In the genomic region with DNA sequence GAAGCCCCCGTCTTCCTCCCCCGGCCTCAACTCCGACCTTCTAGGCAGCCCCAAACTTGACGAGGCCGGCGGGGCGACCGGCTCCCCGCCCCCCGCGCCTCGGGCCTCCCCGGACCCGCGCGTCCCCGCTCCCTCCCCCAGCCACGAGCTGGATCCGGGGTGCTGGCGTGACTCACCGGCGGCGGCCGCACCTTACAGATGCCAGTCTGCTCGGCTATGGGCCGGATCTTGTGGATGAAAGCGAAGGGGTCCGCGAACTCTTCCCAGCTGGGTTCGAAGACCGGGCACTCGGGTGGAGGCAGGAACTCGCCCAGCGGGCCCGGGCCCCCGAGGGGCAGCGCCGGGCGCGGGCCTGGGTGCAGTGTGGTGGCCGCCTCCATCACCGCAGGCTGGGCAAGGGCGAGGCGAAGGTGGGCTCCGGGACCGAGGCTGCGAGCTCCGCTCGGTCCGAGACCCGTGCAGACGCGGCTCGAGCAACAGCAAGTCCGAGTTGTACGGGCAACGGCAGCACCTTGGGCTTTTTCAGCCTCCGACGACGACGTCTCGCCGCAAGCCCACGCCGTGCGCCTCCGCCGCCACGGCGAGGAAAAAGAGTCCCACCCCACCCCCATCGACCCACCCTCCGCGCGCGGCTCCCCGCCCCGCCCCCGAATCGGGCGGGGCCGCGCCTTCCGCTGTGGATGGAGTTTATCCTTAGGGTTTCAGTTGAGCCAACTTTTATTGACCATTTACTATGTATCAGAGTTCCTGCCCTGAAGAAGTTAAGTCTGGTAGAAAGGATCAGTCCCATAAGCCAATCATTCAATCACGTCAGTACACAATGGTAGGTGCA, we compare ENCODE assay signal across 1 cellular context.
TF ChIP-seq lines count a peak whose summit lies in the region.

A gene (minus strand): TSS at position 496 of the 832 bp plus-strand sequence. CDS start 116 bp downstream, at position 380.

TF ChIP-seq in K562, 482 proteins besides CTCF, POLR2A, EP300 and RAD21 (continued from another document and continues in another):
- TF ChIP-seq, protein P1, sequence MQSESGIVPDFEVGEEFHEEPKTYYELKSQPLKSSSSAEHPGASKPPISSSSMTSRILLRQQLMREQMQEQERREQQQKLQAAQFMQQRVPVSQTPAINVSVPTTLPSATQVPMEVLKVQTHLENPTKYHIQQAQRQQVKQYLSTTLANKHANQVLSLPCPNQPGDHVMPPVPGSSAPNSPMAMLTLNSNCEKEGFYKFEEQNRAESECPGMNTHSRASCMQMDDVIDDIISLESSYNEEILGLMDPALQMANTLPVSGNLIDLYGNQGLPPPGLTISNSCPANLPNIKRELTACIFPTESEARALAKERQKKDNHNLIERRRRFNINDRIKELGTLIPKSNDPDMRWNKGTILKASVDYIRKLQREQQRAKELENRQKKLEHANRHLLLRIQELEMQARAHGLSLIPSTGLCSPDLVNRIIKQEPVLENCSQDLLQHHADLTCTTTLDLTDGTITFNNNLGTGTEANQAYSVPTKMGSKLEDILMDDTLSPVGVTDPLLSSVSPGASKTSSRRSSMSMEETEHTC (IDR thresholded peaks at IDR 0.05) = no peak
- no peak for TF ChIP-seq COPS2 (conservative IDR thresholded peaks at IDR 0.05)
- no peak for TF ChIP-seq PHB2 (IDR thresholded peaks at IDR 0.05; ENCODE audit: low read depth)
- TF ChIP-seq XRCC3 (IDR thresholded peaks at IDR 0.05) = no peak
- TF ChIP-seq ZNF785 (CRISPR knock-in tag; IDR thresholded peaks at IDR 0.05) = no peak
- TF ChIP-seq NCOA6 (IDR thresholded peaks at IDR 0.05) = peak; percentile 70
- TF ChIP-seq, protein P2, sequence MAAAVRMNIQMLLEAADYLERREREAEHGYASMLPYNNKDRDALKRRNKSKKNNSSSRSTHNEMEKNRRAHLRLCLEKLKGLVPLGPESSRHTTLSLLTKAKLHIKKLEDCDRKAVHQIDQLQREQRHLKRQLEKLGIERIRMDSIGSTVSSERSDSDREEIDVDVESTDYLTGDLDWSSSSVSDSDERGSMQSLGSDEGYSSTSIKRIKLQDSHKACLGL (CRISPR knock-in tag; IDR thresholded peaks at IDR 0.05; ENCODE audit: borderline replicate concordance, poor library complexity, severe bottlenecking) = peak; percentile 25
- no peak for TF ChIP-seq MAFK (IDR thresholded peaks at IDR 0.05; ENCODE audit: low read length)
- TF ChIP-seq, protein P3, sequence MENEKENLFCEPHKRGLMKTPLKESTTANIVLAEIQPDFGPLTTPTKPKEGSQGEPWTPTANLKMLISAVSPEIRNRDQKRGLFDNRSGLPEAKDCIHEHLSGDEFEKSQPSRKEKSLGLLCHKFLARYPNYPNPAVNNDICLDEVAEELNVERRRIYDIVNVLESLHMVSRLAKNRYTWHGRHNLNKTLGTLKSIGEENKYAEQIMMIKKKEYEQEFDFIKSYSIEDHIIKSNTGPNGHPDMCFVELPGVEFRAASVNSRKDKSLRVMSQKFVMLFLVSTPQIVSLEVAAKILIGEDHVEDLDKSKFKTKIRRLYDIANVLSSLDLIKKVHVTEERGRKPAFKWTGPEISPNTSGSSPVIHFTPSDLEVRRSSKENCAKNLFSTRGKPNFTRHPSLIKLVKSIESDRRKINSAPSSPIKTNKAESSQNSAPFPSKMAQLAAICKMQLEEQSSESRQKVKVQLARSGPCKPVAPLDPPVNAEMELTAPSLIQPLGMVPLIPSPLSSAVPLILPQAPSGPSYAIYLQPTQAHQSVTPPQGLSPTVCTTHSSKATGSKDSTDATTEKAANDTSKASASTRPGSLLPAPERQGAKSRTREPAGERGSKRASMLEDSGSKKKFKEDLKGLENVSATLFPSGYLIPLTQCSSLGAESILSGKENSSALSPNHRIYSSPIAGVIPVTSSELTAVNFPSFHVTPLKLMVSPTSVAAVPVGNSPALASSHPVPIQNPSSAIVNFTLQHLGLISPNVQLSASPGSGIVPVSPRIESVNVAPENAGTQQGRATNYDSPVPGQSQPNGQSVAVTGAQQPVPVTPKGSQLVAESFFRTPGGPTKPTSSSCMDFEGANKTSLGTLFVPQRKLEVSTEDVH (IDR thresholded peaks at IDR 0.05; ENCODE audit: low read depth, partially characterized antibody) = no peak
- TF ChIP-seq EWSR1 (IDR thresholded peaks at IDR 0.05; ENCODE audit: borderline replicate concordance, low read depth, partially characterized antibody) = no peak
- no peak for TF ChIP-seq MAFG (tag; conservative IDR thresholded peaks at IDR 0.05)
- TF ChIP-seq, protein P4, sequence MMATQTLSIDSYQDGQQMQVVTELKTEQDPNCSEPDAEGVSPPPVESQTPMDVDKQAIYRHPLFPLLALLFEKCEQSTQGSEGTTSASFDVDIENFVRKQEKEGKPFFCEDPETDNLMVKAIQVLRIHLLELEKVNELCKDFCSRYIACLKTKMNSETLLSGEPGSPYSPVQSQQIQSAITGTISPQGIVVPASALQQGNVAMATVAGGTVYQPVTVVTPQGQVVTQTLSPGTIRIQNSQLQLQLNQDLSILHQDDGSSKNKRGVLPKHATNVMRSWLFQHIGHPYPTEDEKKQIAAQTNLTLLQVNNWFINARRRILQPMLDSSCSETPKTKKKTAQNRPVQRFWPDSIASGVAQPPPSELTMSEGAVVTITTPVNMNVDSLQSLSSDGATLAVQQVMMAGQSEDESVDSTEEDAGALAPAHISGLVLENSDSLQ (IDR thresholded peaks at IDR 0.05) = no peak
- no peak for TF ChIP-seq ETS2 (tag; IDR thresholded peaks at IDR 0.05; ENCODE audit: borderline replicate concordance, poor library complexity, severe bottlenecking)
- no peak for TF ChIP-seq ZNF324 (CRISPR knock-in tag; IDR thresholded peaks at IDR 0.05)
- TF ChIP-seq, protein P5, sequence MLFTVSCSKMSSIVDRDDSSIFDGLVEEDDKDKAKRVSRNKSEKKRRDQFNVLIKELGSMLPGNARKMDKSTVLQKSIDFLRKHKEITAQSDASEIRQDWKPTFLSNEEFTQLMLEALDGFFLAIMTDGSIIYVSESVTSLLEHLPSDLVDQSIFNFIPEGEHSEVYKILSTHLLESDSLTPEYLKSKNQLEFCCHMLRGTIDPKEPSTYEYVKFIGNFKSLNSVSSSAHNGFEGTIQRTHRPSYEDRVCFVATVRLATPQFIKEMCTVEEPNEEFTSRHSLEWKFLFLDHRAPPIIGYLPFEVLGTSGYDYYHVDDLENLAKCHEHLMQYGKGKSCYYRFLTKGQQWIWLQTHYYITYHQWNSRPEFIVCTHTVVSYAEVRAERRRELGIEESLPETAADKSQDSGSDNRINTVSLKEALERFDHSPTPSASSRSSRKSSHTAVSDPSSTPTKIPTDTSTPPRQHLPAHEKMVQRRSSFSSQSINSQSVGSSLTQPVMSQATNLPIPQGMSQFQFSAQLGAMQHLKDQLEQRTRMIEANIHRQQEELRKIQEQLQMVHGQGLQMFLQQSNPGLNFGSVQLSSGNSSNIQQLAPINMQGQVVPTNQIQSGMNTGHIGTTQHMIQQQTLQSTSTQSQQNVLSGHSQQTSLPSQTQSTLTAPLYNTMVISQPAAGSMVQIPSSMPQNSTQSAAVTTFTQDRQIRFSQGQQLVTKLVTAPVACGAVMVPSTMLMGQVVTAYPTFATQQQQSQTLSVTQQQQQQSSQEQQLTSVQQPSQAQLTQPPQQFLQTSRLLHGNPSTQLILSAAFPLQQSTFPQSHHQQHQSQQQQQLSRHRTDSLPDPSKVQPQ (CRISPR knock-in tag; IDR thresholded peaks at IDR 0.05; ENCODE audit: borderline replicate concordance) = no peak
- TF ChIP-seq, protein P6, sequence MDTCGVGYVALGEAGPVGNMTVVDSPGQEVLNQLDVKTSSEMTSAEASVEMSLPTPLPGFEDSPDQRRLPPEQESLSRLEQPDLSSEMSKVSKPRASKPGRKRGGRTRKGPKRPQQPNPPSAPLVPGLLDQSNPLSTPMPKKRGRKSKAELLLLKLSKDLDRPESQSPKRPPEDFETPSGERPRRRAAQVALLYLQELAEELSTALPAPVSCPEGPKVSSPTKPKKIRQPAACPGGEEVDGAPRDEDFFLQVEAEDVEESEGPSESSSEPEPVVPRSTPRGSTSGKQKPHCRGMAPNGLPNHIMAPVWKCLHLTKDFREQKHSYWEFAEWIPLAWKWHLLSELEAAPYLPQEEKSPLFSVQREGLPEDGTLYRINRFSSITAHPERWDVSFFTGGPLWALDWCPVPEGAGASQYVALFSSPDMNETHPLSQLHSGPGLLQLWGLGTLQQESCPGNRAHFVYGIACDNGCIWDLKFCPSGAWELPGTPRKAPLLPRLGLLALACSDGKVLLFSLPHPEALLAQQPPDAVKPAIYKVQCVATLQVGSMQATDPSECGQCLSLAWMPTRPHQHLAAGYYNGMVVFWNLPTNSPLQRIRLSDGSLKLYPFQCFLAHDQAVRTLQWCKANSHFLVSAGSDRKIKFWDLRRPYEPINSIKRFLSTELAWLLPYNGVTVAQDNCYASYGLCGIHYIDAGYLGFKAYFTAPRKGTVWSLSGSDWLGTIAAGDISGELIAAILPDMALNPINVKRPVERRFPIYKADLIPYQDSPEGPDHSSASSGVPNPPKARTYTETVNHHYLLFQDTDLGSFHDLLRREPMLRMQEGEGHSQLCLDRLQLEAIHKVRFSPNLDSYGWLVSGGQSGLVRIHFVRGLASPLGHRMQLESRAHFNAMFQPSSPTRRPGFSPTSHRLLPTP (IDR thresholded peaks at IDR 0.05; ENCODE audit: borderline replicate concordance, extremely low read depth, insufficient read length) = no peak
- TF ChIP-seq ZNF347 (CRISPR knock-in tag; IDR thresholded peaks at IDR 0.05; ENCODE audit: low read depth) = no peak
- TF ChIP-seq ZNF436 (CRISPR knock-in tag; IDR thresholded peaks at IDR 0.05) = no peak
- TF ChIP-seq CEBPG (CRISPR knock-in tag; IDR thresholded peaks at IDR 0.05) = no peak
- no peak for TF ChIP-seq CEBPG (tag; conservative IDR thresholded peaks at IDR 0.05 in 1 of 2, IDR thresholded peaks at IDR 0.05 in 1 of 2)
- TF ChIP-seq TOE1 (IDR thresholded peaks at IDR 0.05; ENCODE audit: borderline replicate concordance) = no peak
- no peak for TF ChIP-seq TOE1 (CRISPR knock-in tag; IDR thresholded peaks at IDR 0.05; ENCODE audit: borderline replicate concordance, low read depth)
- TF ChIP-seq ZNF79 (CRISPR knock-in tag; IDR thresholded peaks at IDR 0.05; ENCODE audit: low read depth) = no peak
- TF ChIP-seq ZNF165 (CRISPR knock-in tag; IDR thresholded peaks at IDR 0.05; ENCODE audit: borderline replicate concordance) = 0 out of 2 replicates have a peak, but pooled peaks have one; percentile 71
- no peak for TF ChIP-seq NFE2 (IDR thresholded peaks at IDR 0.05; ENCODE audit: low read depth)
- no peak for TF ChIP-seq NCOA4 (IDR thresholded peaks at IDR 0.05; ENCODE audit: partially characterized antibody)
- no peak for TF ChIP-seq DDX20 (tag; IDR thresholded peaks at IDR 0.05; ENCODE audit: low read depth)
- peak; percentile 72 for TF ChIP-seq FOSL1 (tag; conservative IDR thresholded peaks at IDR 0.05)
- no peak for TF ChIP-seq ZNF146 (CRISPR knock-in tag; IDR thresholded peaks at IDR 0.05; ENCODE audit: unreplicated experiment)
- TF ChIP-seq NCOR1 (IDR thresholded peaks at IDR 0.05) = peak; percentile 37; the same call in 1 of the 2 replicates
- peak in 1 of 2 experiments; percentile 49; a peak in 2 of 4 replicates for TF ChIP-seq RCOR1 (IDR thresholded peaks at IDR 0.05; ENCODE audit: borderline replicate concordance in 1 of 2, low read depth in 2 of 2, low read length in 2 of 2)
- TF ChIP-seq HCFC1 (IDR thresholded peaks at IDR 0.05; ENCODE audit: low read depth, low read length) = peak; percentile 44; the same call in 1 of the 2 replicates
- TF ChIP-seq MEF2D (tag; conservative IDR thresholded peaks at IDR 0.05; ENCODE audit: low read depth) = no peak
- TF ChIP-seq SMARCA5 (IDR thresholded peaks at IDR 0.05) = no peak
- TF ChIP-seq CCNT2 (IDR thresholded peaks at IDR 0.05; ENCODE audit: borderline replicate concordance, extremely low read depth, insufficient read length, low read depth, low read length) = peak; percentile 67
- no peak for TF ChIP-seq ZNF707 (CRISPR knock-in tag; conservative IDR thresholded peaks at IDR 0.05)
- no peak; the same call in 1 of the 2 replicates for TF ChIP-seq ZNF589 (CRISPR knock-in tag; IDR thresholded peaks at IDR 0.05; ENCODE audit: low read depth)
- TF ChIP-seq HLTF (IDR thresholded peaks at IDR 0.05) = no peak
- TF ChIP-seq, protein P7, sequence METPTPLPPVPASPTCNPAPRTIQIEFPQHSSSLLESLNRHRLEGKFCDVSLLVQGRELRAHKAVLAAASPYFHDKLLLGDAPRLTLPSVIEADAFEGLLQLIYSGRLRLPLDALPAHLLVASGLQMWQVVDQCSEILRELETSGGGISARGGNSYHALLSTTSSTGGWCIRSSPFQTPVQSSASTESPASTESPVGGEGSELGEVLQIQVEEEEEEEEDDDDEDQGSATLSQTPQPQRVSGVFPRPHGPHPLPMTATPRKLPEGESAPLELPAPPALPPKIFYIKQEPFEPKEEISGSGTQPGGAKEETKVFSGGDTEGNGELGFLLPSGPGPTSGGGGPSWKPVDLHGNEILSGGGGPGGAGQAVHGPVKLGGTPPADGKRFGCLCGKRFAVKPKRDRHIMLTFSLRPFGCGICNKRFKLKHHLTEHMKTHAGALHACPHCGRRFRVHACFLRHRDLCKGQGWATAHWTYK (CRISPR knock-in tag; IDR thresholded peaks at IDR 0.05) = peak; percentile 98
- no peak for TF ChIP-seq ZNF274 (IDR thresholded peaks at IDR 0.05; ENCODE audit: borderline replicate concordance, low read depth, low read length)
- TF ChIP-seq NR2C1 (IDR thresholded peaks at IDR 0.05) = no peak
- no peak for TF ChIP-seq NR2C1 (tag; IDR thresholded peaks at IDR 0.05)
- TF ChIP-seq FIP1L1 (IDR thresholded peaks at IDR 0.05; ENCODE audit: low read depth, low read length, poor library complexity, severe bottlenecking) = peak; percentile 87
- TF ChIP-seq BRD9 (IDR thresholded peaks at IDR 0.05; ENCODE audit: low read depth, partially characterized antibody) = no peak
- TF ChIP-seq, protein P8, sequence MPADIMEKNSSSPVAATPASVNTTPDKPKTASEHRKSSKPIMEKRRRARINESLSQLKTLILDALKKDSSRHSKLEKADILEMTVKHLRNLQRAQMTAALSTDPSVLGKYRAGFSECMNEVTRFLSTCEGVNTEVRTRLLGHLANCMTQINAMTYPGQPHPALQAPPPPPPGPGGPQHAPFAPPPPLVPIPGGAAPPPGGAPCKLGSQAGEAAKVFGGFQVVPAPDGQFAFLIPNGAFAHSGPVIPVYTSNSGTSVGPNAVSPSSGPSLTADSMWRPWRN (IDR thresholded peaks at IDR 0.05; ENCODE audit: low read depth) = no peak; the same call in 1 of the 2 replicates
- peak; percentile 53; the same call in 1 of the 2 replicates for TF ChIP-seq ESRRA (IDR thresholded peaks at IDR 0.05; ENCODE audit: borderline replicate concordance, low read depth)
- TF ChIP-seq SMAD3 (CRISPR knock-in tag; conservative IDR thresholded peaks at IDR 0.05) = 0 out of 2 replicates have a peak, but pooled peaks have one; percentile 61
- TF ChIP-seq NCOA2 (IDR thresholded peaks at IDR 0.05; ENCODE audit: partially characterized antibody in 2 of 2) = no peak
- no peak for TF ChIP-seq PYGO2 (tag; IDR thresholded peaks at IDR 0.05)
- TF ChIP-seq PHF8 (IDR thresholded peaks at IDR 0.05; ENCODE audit: borderline replicate concordance, low read length) = peak; percentile 77; the same call in 1 of the 2 replicates
- peak; percentile 87 for TF ChIP-seq U2AF1 (optimal IDR thresholded peaks at IDR 0.05; ENCODE audit: low read depth, low read length)
- TF ChIP-seq RBM25 (IDR thresholded peaks at IDR 0.05; ENCODE audit: low read depth, low read length, severe bottlenecking) = no peak
- TF ChIP-seq, protein P9, sequence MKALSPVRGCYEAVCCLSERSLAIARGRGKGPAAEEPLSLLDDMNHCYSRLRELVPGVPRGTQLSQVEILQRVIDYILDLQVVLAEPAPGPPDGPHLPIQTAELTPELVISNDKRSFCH (CRISPR knock-in tag; IDR thresholded peaks at IDR 0.05) = no peak
- TF ChIP-seq, protein P9 (tag; IDR thresholded peaks at IDR 0.05) = 0 out of 2 replicates have a peak, but pooled peaks have one; percentile 32
- no peak for TF ChIP-seq PCBP2 (IDR thresholded peaks at IDR 0.05; ENCODE audit: low read depth, low read length, poor library complexity, severe bottlenecking)
